ENCODE assay signal across 20 cellular contexts in the genomic region with DNA sequence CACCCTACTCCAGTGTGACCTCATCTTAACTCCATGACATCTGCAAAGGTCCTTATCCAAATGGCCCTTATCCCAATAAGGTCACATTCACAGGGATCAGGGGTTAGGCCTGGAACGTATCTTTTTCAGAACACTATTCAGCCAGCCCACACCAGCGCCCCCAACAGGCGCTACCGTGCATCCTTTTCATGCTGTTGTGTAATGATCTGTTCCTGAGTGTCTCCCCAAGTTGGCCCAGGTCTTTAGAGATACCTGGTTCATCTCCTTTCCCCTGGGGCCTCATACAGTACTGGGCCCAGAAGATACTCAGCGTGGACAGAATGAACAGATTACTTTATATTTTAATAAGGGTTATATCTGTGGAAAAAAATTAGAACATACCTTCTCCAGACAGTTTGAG.
"Had no signal": no experiment of that assay in that cellular context is flagged by ENCODE, and none has a peak within 500 bp of the region (broad histone marks: within the 10 kb centered on the region; RNA-seq: fewer than 3 reads in every experiment).

No MANE protein-coding gene starts in this region.

- H3K27me3 ChIP-seq: hepatocyte, left lung, thyroid gland had no signal

- H3K4me3 ChIP-seq: hepatocyte, left lung, thyroid gland had no signal

- H3K27me3 Mint-ChIP-seq: activated CD8-positive, alpha-beta T cell treated with anti-CD3 and anti-CD28 coated beads for 36 hours; activated naive CD8-positive, alpha-beta T cell; T-helper 17 cell had no signal

- H3K4me3 Mint-ChIP-seq: activated CD8-positive, alpha-beta T cell treated with anti-CD3 and anti-CD28 coated beads for 36 hours; activated naive CD8-positive, alpha-beta T cell; activated T-cell treated with anti-CD3 and anti-CD28 coated beads, Interleukin-2, amount 50 U/mL, for 4 hours; effector memory CD8-positive, alpha-beta T cell; naive thymus-derived CD8-positive, alpha-beta T cell; stimulated activated naive B cell treated with anti-CD40 and anti-IgM and Interleukin-4, amounts not matched to agents 10 μg/mL and 1 μg/mL and 100 μg/mL, for 72 hours; T-helper 17 cell; WTC11 had no signal

- H3K9me3 ChIP-seq: left lung, thyroid gland had no signal

- ATAC-seq: activated CD8-positive, alpha-beta T cell treated with anti-CD3 and anti-CD28 coated beads for 36 hours; activated T-cell treated with anti-CD3 and anti-CD28 coated beads, Interleukin-2, amount 50 U/mL, for 4 hours; effector memory CD8-positive, alpha-beta T cell; left lung; naive thymus-derived CD8-positive, alpha-beta T cell; stimulated activated naive B cell treated with anti-CD40 and anti-IgM and Interleukin-4, amounts not matched to agents 10 μg/mL and 1 μg/mL and 100 μg/mL, for 72 hours; T-helper 17 cell; WTC11 had no signal

- H3K4me1 Mint-ChIP-seq: naive thymus-derived CD8-positive, alpha-beta T cell; stimulated activated naive B cell treated with anti-CD40 and anti-IgM and Interleukin-4, amounts not matched to agents 10 μg/mL and 1 μg/mL and 100 μg/mL, for 72 hours; T-helper 17 cell had no signal

- H3K27ac ChIP-seq: epithelial cell of prostate, hepatocyte, left lung, thyroid gland had no signal

- DNase-seq: activated CD4-positive, alpha-beta T cell treated with anti-CD3 and anti-CD28 coated beads for 48 hours; activated CD8-positive, alpha-beta T cell treated with anti-CD3 and anti-CD28 coated beads for 36 hours; activated gamma-delta T cell; activated T-cell treated with anti-CD3 and anti-CD28 coated beads, Interleukin-2, amount 50 U/mL, for 4 hours; amniotic stem cell; cerebellar nuclear complex; dermis blood vessel endothelial cell; effector memory CD8-positive, alpha-beta T cell; left lung; naive thymus-derived CD8-positive, alpha-beta T cell; posterior cingulate gyrus; retina; stimulated activated CD4-positive, alpha-beta T cell treated with anti-CD3 and anti-CD28 coated beads, Interleukin-4, amount 100 ng/mL, for 1 hour; stimulated activated naive B cell treated with anti-CD40 and anti-IgM and Interleukin-4, amounts not matched to agents 10 μg/mL and 1 μg/mL and 100 μg/mL, for 72 hours; T-helper 17 cell had no signal

- H3K27ac Mint-ChIP-seq: activated CD8-positive, alpha-beta T cell treated with anti-CD3 and anti-CD28 coated beads for 36 hours; activated naive CD8-positive, alpha-beta T cell; effector memory CD8-positive, alpha-beta T cell; naive thymus-derived CD8-positive, alpha-beta T cell; stimulated activated naive B cell treated with anti-CD40 and anti-IgM and Interleukin-4, amounts not matched to agents 10 μg/mL and 1 μg/mL and 100 μg/mL, for 72 hours; T-helper 17 cell; WTC11 had no signal

- H3K4me2 ChIP-seq: hepatocyte had no signal

- H3K9me3 Mint-ChIP-seq: activated CD8-positive, alpha-beta T cell treated with anti-CD3 and anti-CD28 coated beads for 36 hours; activated T-cell treated with anti-CD3 and anti-CD28 coated beads, Interleukin-2, amount 50 U/mL, for 4 hours had no signal

- H3K79me2 ChIP-seq: hepatocyte had no signal

- H3K36me3 ChIP-seq: left lung, thyroid gland had no signal

- H3K36me3 Mint-ChIP-seq: activated naive CD8-positive, alpha-beta T cell; naive thymus-derived CD8-positive, alpha-beta T cell; stimulated activated naive B cell treated with anti-CD40 and anti-IgM and Interleukin-4, amounts not matched to agents 10 μg/mL and 1 μg/mL and 100 μg/mL, for 72 hours had no signal

- H2AFZ ChIP-seq: hepatocyte had no signal

- H3K4me1 ChIP-seq: left lung, thyroid gland had no signal
